ENCODE assay signal across 2 cellular contexts in genomic region chr11:44950036-44950624, GRCh38.
TF ChIP-seq lines count a peak whose summit lies in the region.

No MANE protein-coding gene starts in this region.

TF ChIP-seq in HEK293, 187 proteins besides CTCF, POLR2A, EP300 and RAD21 (continued from another document):
- TF ChIP-seq ZNF549 (tag by site-specific recombination; IDR thresholded peaks at IDR 0.05): no peak
- peak; percentile 69 for TF ChIP-seq ZNF423 (tag by site-specific recombination; IDR thresholded peaks at IDR 0.05)
- TF ChIP-seq GLIS1 (tag by site-specific recombination; IDR thresholded peaks at IDR 0.05): peak; percentile 58
- no peak for TF ChIP-seq ZNF677 (tag by site-specific recombination; IDR thresholded peaks at IDR 0.05)
- peak; percentile 48; the same call in 1 of the 2 replicates for TF ChIP-seq PATZ1 (tag by site-specific recombination; IDR thresholded peaks at IDR 0.05)
- TF ChIP-seq EGR2 (tag by site-specific recombination; IDR thresholded peaks at IDR 0.05; ENCODE audit: low read depth): 0 out of 2 replicates have a peak, but pooled peaks have one; percentile 18
- TF ChIP-seq ZNF341 (tag by site-specific recombination; IDR thresholded peaks at IDR 0.05; ENCODE audit: low read depth): peak; percentile 55; the same call in 1 of the 2 replicates
- peak; percentile 85 for TF ChIP-seq GLIS2 (tag by site-specific recombination; IDR thresholded peaks at IDR 0.05)
- 0 out of 2 replicates have a peak, but pooled peaks have one; percentile 40 for TF ChIP-seq ZBTB10 (tag by site-specific recombination; IDR thresholded peaks at IDR 0.05)
- peak; percentile 69 for TF ChIP-seq ZBTB26 (tag by site-specific recombination; optimal IDR thresholded peaks at IDR 0.05)
- no peak for TF ChIP-seq ZSCAN18 (tag by site-specific recombination; IDR thresholded peaks at IDR 0.05)
- peak; percentile 84 for TF ChIP-seq ZIC2 (tag by site-specific recombination; IDR thresholded peaks at IDR 0.05)
- 0 out of 2 replicates have a peak, but pooled peaks have one; percentile 31 for TF ChIP-seq ZEB2 (tag by site-specific recombination; IDR thresholded peaks at IDR 0.05)
- TF ChIP-seq PRDM4 (tag by site-specific recombination; IDR thresholded peaks at IDR 0.05): peak; percentile 95
- TF ChIP-seq ZNF335 (tag by site-specific recombination; conservative IDR thresholded peaks at IDR 0.05): peak; percentile 61
- no peak for TF ChIP-seq ZSCAN23 (tag by site-specific recombination; IDR thresholded peaks at IDR 0.05)
TF ChIP-seq in HEK293: peak in this region for 13.

TF ChIP-seq in H1, 55 proteins besides CTCF, POLR2A, EP300 and RAD21 (continued from another document):
- 0 out of 2 replicates have a peak, but pooled peaks have one; percentile 14 for TF ChIP-seq GABPA (IDR thresholded peaks at IDR 0.05; ENCODE audit: borderline replicate concordance, insufficient read depth, low read length)
- no peak for TF ChIP-seq TCF12 (IDR thresholded peaks at IDR 0.05; ENCODE audit: low read depth, low read length)
- TF ChIP-seq KDM4A (IDR thresholded peaks at IDR 0.05; ENCODE audit: low read depth, low read length, severe bottlenecking): no peak
- no peak for TF ChIP-seq TEAD4 (IDR thresholded peaks at IDR 0.05; ENCODE audit: low read depth, low read length)
- 0 out of 2 replicates have a peak, but pooled peaks have one; percentile 10 for TF ChIP-seq BACH1 (IDR thresholded peaks at IDR 0.05; ENCODE audit: low read length)
- TF ChIP-seq POU5F1 (IDR thresholded peaks at IDR 0.05; ENCODE audit: low read depth, low read length): no peak
- no peak for TF ChIP-seq ASH2L (IDR thresholded peaks at IDR 0.05; ENCODE audit: low read length)
- no peak for TF ChIP-seq ATF2 (IDR thresholded peaks at IDR 0.05; ENCODE audit: low read length)
- TF ChIP-seq BCL11A (IDR thresholded peaks at IDR 0.05; ENCODE audit: low read depth in 2 of 2, low read length in 2 of 2): no peak
- no peak for TF ChIP-seq TAF7 (optimal IDR thresholded peaks at IDR 0.05; ENCODE audit: borderline replicate concordance, low read depth, low read length)
- TF ChIP-seq SP2 (IDR thresholded peaks at IDR 0.05; ENCODE audit: low read length): no peak
- TF ChIP-seq FOSL1 (IDR thresholded peaks at IDR 0.05; ENCODE audit: insufficient read depth, low read depth, low read length): no peak
- TF ChIP-seq CHD1 (IDR thresholded peaks at IDR 0.05; ENCODE audit: low read depth, low read length): no peak
- no peak for TF ChIP-seq CEBPB (IDR thresholded peaks at IDR 0.05; ENCODE audit: low read depth, low read length)
- TF ChIP-seq USF2 (IDR thresholded peaks at IDR 0.05; ENCODE audit: low read length): no peak
- TF ChIP-seq SP4 (IDR thresholded peaks at IDR 0.05; ENCODE audit: low read length): no peak
- no peak for TF ChIP-seq SRF (IDR thresholded peaks at IDR 0.05; ENCODE audit: low read depth, low read length)
- TF ChIP-seq KDM5A (IDR thresholded peaks at IDR 0.05; ENCODE audit: low read length): no peak
- TF ChIP-seq CBX5 (IDR thresholded peaks at IDR 0.05; ENCODE audit: low read depth, low read length): no peak
- no peak for TF ChIP-seq SUZ12 (IDR thresholded peaks at IDR 0.05; ENCODE audit: low read length)
- no peak for TF ChIP-seq SP1 (IDR thresholded peaks at IDR 0.05; ENCODE audit: low read depth, low read length)
- TF ChIP-seq SIN3A (conservative IDR thresholded peaks at IDR 0.05 in 1 of 2, IDR thresholded peaks at IDR 0.05 in 1 of 2; ENCODE audit: low read depth in 1 of 2, low read length in 2 of 2): 0 out of 4 replicates have a peak, but pooled peaks of 1 of the 2 experiments have one; percentile 30
- no peak for TF ChIP-seq ATF3 (IDR thresholded peaks at IDR 0.05; ENCODE audit: insufficient read depth, low read depth, low read length)
- TF ChIP-seq POLR2AphosphoS5 (IDR thresholded peaks at IDR 0.05; ENCODE audit: low read depth, low read length): no peak
- TF ChIP-seq YY1 (IDR thresholded peaks at IDR 0.05; ENCODE audit: low read depth, low read length): peak; percentile 46; the same call in 1 of the 2 replicates
TF ChIP-seq in H1: peak in this region for 5.
